8 cellular contexts compared by ENCODE assay signal in genomic region chr12:48795550-48796455, GRCh38. TPM values are rescaled to one million over a fixed set of nuclear protein-coding genes. Genes with fewer than 3 reads are reported as not detected.
A peak's percentile ranks its signal among the peaks of the same experiment; 100 is the strongest.
DNase-seq lines count a peak whose midpoint lies in the region; ATAC-seq and TF ChIP-seq lines count a peak whose summit lies in the region.

No MANE protein-coding gene starts in this region.

- H3K27me3 ChIP-seq in mucosa of rectum (ENCODE audit: control insufficient read depth in 2 of 2, insufficient read depth in 2 of 2, low read length in 2 of 2), result no peaks in the 10 kb centered on the region

- no peak overlapping the region for H3K9ac ChIP-seq in mucosa of rectum (ENCODE audit: low read depth in 1 of 2, low read length in 2 of 2)

- peaks cover 26 to 30% of the 10 kb centered on the region in 2 donors for H3K4me1 ChIP-seq in mucosa of rectum (ENCODE audit: control insufficient read depth in 2 of 2, insufficient read depth in 2 of 2, low read length in 2 of 2)

- TF ChIP-seq CTCF in epithelial cell of proximal tubule (conservative IDR thresholded peaks at IDR 0.05; ENCODE audit: low read depth, low read length), result peak; percentile 97

- peak overlapping the region; percentile 80 to 88 for H3K27ac ChIP-seq in mucosa of rectum (ENCODE audit: low read depth in 2 of 2, low read length in 2 of 2)

- H3K9me3 ChIP-seq in mucosa of rectum (ENCODE audit: control insufficient read depth in 2 of 2, low read length in 2 of 2), result no peaks in the 10 kb centered on the region

- no peak for ATAC-seq in HG02938 (IDR thresholded peaks at IDR 0.05; ENCODE audit: unreplicated experiment)

- no peaks in the 10 kb centered on the region for H3K36me3 ChIP-seq in mucosa of rectum (ENCODE audit: control insufficient read depth in 2 of 2, insufficient read depth in 2 of 2, low read length in 2 of 2)

- no peak overlapping the region for H3K4me3 ChIP-seq in epithelial cell of proximal tubule (ENCODE audit: low read depth, low read length)
- H3K4me3 ChIP-seq in mucosa of rectum (ENCODE audit: low read length in 2 of 2), result peak overlapping the region; percentile 13 to 32

- peak; percentile 78 for DNase-seq in DMS53 treated with DMSO at 0.1 percent for 48 hours (lab: John Stamatoyannopoulos, UW; ENCODE audit: unreplicated experiment)
- peak; percentile 38 for DNase-seq in HS-5 (ENCODE audit: low read depth)
- peak; percentile 41 to 42 for DNase-seq in NOMO-1 (lab: John Stamatoyannopoulos, UW; ENCODE audit: unreplicated experiment in 2 of 2)
- peak; percentile 77 for DNase-seq in activated CD8-positive, alpha-beta memory T cell treated with anti-CD3 and anti-CD28 coated beads, Interleukin-2, amount 50 U/mL, for 48 hours
- no peak for DNase-seq in epithelial cell of proximal tubule (ENCODE audit: low read depth)
- DNase-seq in superior temporal gyrus (ENCODE audit: extremely low spot score), result peak; percentile 94

RNA-seq across cellular contexts. Expression of gene ADCY6, which starts 6.9 kb away (rescaled TPM):
- total RNA-seq in epithelial cell of proximal tubule, result 13.5 and 21.6 TPM in 2 replicates

RNA-seq across cellular contexts. Expression of gene CACNB3, which starts 22.5 kb away (rescaled TPM):
- total RNA-seq in epithelial cell of proximal tubule, result 19.6 and 32.6 TPM in 2 replicates

RNA-seq across cellular contexts. Expression of gene DDX23, which starts 56.2 kb away (rescaled TPM):
- total RNA-seq in epithelial cell of proximal tubule, result 84.0 and 90.8 TPM in 2 replicates
